22 cellular contexts compared by ENCODE assay signal in the genomic region with DNA sequence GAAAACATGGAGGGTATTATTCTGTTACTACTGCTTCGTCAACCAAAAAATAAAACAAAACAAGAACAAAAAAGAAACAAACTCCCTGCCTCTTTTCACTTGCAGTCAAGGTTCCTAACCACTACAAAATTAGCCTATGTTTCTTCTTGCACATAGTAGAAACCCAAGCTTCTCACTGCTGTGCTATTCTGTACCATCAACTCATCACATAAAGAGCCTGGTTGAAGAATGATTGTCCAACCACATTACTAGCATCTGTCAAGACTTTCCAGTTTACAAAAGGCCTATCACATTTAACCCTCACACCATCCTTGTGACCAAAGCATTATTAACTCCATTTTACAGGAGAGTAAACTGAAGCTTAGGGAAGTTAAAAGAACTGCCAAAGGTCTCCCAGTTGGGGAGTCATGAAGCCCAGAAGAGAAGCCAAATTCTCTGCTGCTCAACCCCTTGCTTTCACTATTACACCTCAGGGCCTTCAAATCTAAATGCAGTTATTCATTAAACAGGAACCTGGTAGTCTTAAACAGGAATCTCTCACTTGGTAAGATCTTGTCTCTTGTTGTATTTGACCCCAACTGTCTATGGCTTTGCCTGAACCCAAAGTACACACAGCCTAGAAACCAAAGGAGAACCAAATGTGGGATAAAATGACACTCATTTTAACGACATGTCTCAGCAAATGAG.
A peak's percentile ranks its signal among the peaks of the same experiment; 100 is the strongest.
DNase-seq lines count a peak whose midpoint lies in the region; ATAC-seq and TF ChIP-seq lines count a peak whose summit lies in the region.
"Had no signal": no experiment of that assay in that cellular context is flagged by ENCODE, and none has a peak within 500 bp of the region (broad histone marks: within the 10 kb centered on the region; RNA-seq: fewer than 3 reads in every experiment).

No MANE protein-coding gene starts in this region.

- ATAC-seq in GM19043 (IDR thresholded peaks at IDR 0.05; ENCODE audit: low read depth, unreplicated experiment) (peak; percentile 85), GM21619 (IDR thresholded peaks at IDR 0.05; ENCODE audit: unreplicated experiment) (peak; percentile 92), HG03139 (IDR thresholded peaks at IDR 0.05; ENCODE audit: unreplicated experiment) (peak; percentile 94)
- ATAC-seq: activated CD8-positive, alpha-beta T cell treated with anti-CD3 and anti-CD28 coated beads for 36 hours; activated naive CD4-positive, alpha-beta T cell treated with anti-CD3 and anti-CD28 coated beads, Interleukin-2, amount 50 U/mL, for 72 hours; stimulated activated naive B cell treated with anti-CD40 and anti-IgM and Interleukin-4, amounts not matched to agents 10 μg/mL and 1 μg/mL and 100 μg/mL, for 72 hours had no signal

- in situ Hi-C loops in astrocyte of the spinal cord (cut with HindIII; ENCODE audit: low sequenced_read_pairs): no loop called here

- no peak for TF ChIP-seq CTCF in astrocyte of the spinal cord (IDR thresholded peaks at IDR 0.05; ENCODE audit: low read depth, low read length)

- no peak overlapping the region for H3K4me3 ChIP-seq in astrocyte of the spinal cord (ENCODE audit: low read depth, low read length)
- H3K4me3 ChIP-seq: MG63, SJCRH30, tibial artery had no signal

- DNase-seq in astrocyte of the spinal cord (ENCODE audit: low read depth, low spot score) (peak; percentile 0), NCI-H128 (lab: John Stamatoyannopoulos, UW; ENCODE audit: unreplicated experiment) (no peak), HuH-7.5 (ENCODE audit: low spot score) (no peak), DMS 273 treated with DMSO at 0.1 percent for 48 hours (lab: John Stamatoyannopoulos, UW) (no peak)
- DNase-seq: activated CD8-positive, alpha-beta T cell treated with anti-CD3 and anti-CD28 coated beads for 36 hours; activated T-cell treated with anti-CD3 and anti-CD28 coated beads, Interleukin-2, amount 50 U/mL, for 48 hours; BE2C; foreskin fibroblast; HCEC 1CT; kidney glomerular epithelial cell; MG63; NCI-H1930; NCI-H524; nephron progenitor cell; SJCRH30; stimulated activated naive B cell treated with anti-CD40 and anti-IgM and Interleukin-4, amounts not matched to agents 10 μg/mL and 1 μg/mL and 100 μg/mL, for 72 hours; T-helper 2 cell; tibial artery had no signal
